Comparison of ENCODE assay signal across 1 cellular context in the genomic region with DNA sequence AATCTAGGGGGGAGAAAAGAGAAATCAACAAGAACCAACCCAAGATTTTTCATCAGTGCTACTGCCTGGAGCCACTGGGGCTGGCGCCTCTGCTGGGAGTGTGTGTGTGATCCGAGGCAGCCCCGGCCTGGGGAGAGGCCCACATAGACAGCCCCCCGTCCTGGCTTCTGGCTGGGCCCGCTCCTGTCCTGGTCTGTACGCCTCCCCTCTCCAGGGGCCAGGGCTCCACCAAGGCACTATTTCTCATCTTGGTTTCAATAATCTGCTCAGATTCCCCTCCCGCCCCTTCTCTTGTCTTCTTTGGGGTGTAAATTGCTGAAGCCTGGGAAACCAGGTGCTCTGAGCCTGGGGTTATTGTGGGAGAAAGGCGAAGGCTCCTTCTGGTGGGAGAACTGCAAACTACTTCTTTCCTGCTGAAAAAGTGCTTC.
TF ChIP-seq lines count a peak whose summit lies in the region.

No MANE protein-coding gene starts in this region.

TF ChIP-seq in H1, 55 proteins besides CTCF, POLR2A, EP300 and RAD21:
- TF ChIP-seq TCF12 (IDR thresholded peaks at IDR 0.05; ENCODE audit: low read depth, low read length), result 0 out of 2 replicates have a peak, but pooled peaks have one; percentile 17
- TF ChIP-seq SP1 (IDR thresholded peaks at IDR 0.05; ENCODE audit: low read depth, low read length), result no peak
- no peak for TF ChIP-seq TEAD4 (IDR thresholded peaks at IDR 0.05; ENCODE audit: low read depth, low read length)
- TF ChIP-seq TBP (IDR thresholded peaks at IDR 0.05; ENCODE audit: low read depth, low read length), result no peak
- TF ChIP-seq ZNF274 (IDR thresholded peaks at IDR 0.05; ENCODE audit: borderline replicate concordance, extremely low read depth, low read length), result no peak
- no peak for TF ChIP-seq NANOG (IDR thresholded peaks at IDR 0.05; ENCODE audit: insufficient read depth, low read depth, low read length, poor library complexity, severe bottlenecking)
- TF ChIP-seq EZH2 (IDR thresholded peaks at IDR 0.05; ENCODE audit: low read depth, low read length, severe bottlenecking), result no peak
- no peak for TF ChIP-seq SP4 (IDR thresholded peaks at IDR 0.05; ENCODE audit: low read length)
- no peak for TF ChIP-seq PHF8 (conservative IDR thresholded peaks at IDR 0.05; ENCODE audit: low read depth, low read length)
- TF ChIP-seq, protein P1, sequence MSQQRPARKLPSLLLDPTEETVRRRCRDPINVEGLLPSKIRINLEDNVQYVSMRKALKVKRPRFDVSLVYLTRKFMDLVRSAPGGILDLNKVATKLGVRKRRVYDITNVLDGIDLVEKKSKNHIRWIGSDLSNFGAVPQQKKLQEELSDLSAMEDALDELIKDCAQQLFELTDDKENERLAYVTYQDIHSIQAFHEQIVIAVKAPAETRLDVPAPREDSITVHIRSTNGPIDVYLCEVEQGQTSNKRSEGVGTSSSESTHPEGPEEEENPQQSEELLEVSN (IDR thresholded peaks at IDR 0.05), result peak; percentile 57; the same call in 1 of the 2 replicates
- TF ChIP-seq, protein P2, sequence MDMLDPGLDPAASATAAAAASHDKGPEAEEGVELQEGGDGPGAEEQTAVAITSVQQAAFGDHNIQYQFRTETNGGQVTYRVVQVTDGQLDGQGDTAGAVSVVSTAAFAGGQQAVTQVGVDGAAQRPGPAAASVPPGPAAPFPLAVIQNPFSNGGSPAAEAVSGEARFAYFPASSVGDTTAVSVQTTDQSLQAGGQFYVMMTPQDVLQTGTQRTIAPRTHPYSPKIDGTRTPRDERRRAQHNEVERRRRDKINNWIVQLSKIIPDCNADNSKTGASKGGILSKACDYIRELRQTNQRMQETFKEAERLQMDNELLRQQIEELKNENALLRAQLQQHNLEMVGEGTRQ (IDR thresholded peaks at IDR 0.05; ENCODE audit: low read length), result no peak
